Comparison of ENCODE assay signal across 25 cellular contexts in the genomic region with DNA sequence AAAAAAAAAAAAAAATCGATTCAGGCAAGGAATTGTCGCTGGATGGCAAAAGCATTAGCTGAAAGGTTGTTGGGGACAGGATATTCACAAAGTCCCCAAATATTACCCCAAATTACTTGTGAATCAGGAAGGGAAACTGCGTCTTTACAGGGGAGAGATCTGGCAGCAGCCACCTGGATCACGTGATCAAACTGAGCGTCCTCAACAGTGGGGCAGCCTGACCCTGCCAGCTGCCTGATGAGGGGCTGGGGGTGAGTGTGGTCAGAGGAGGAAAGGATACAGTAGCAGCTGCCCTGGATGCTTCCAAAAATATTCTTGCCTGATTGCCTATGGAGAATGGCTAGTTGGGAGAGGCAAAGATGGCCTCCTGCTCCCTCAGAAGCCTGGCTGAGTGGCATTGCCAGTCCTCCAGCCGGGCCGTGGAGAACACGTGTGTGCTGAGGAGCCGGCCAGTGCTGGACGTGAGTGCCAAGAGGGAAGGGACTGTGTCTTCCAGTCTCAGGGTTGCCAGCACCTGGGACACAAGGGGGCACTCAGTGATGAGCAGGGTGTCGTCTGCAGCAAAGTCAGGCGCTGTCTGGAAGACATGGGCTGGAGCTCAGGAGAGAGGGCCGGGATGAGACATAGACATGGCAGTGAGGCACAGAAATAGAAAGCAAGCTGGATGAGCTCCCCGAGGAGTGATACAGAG. TPM values are rescaled to one million over a fixed set of nuclear protein-coding genes. Genes with fewer than 3 reads are reported as not detected.
DNase-seq lines count a peak whose midpoint lies in the region; ATAC-seq, FAIRE-seq and TF ChIP-seq lines count a peak whose summit lies in the region.
"Had no signal": no experiment of that assay in that cellular context is flagged by ENCODE, and none has a peak within 500 bp of the region (broad histone marks: within the 10 kb centered on the region; RNA-seq: fewer than 3 reads in every experiment).

No MANE protein-coding gene starts in this region.

- TF ChIP-seq POLR2A in gastrocnemius medialis (IDR thresholded peaks at IDR 0.05): no peak

- in situ Hi-C loops in gastrocnemius medialis (cut with MboI; ENCODE audit: low sequenced_read_pairs in 4 of 4): no loop called here

- intact Hi-C loops in gastrocnemius medialis (cut with DNase I; ENCODE audit: low total_unique reads): no loop called here

- peaks cover 3% of the 10 kb centered on the region for H3K36me3 Mint-ChIP-seq in chondrocyte (ENCODE audit: low read depth)
- H3K36me3 Mint-ChIP-seq: immature natural killer cell; mesothelial cell of epicardium; natural killer cell treated with Interleukin-12 subunit alpha and Interleukin-12 subunit beta and Interleukin-15 and Interleukin-18, amount 100 ng/mL, for 72 hours had no signal

- no peaks in the 10 kb centered on the region for H3K27me3 ChIP-seq in gastrocnemius medialis
- H3K27me3 ChIP-seq: ascending aorta, Peyer's patch, SJSA1 had no signal

- ATAC-seq in gastrocnemius medialis (no peak), HG02610 (IDR thresholded peaks at IDR 0.05; ENCODE audit: unreplicated experiment) (no peak)
- ATAC-seq: natural killer cell treated with Interleukin-12 subunit alpha and Interleukin-12 subunit beta and Interleukin-15 and Interleukin-18, amount 100 ng/mL, for 72 hours; stimulated activated naive B cell treated with anti-CD40 and anti-IgM and Interleukin-4, amounts not matched to agents 10 μg/mL and 1 μg/mL and 100 μg/mL, for 72 hours had no signal

- peak overlapping the region in 3 of 4 donors; percentile 50 to 91 (median 57) for H3K27ac ChIP-seq in gastrocnemius medialis
- H3K27ac ChIP-seq: ascending aorta, epithelial cell of prostate, left ventricle myocardium inferior, Peyer's patch, SJSA1, skin epidermis had no signal

- peak; percentile 47 for FAIRE-seq in GM18507 (lab: Jason Lieb, UNC)
- FAIRE-seq: GM12892 had no signal

- H3K9me3 Mint-ChIP-seq in chondrocyte (ENCODE audit: low read depth): peaks cover 4% of the 10 kb centered on the region
- H3K9me3 Mint-ChIP-seq: immature natural killer cell; natural killer cell treated with Interleukin-12 subunit alpha and Interleukin-12 subunit beta and Interleukin-15 and Interleukin-18, amount 100 ng/mL, for 72 hours; stimulated activated naive B cell treated with anti-CD40 and anti-IgM and Interleukin-4, amounts not matched to agents 10 μg/mL and 1 μg/mL and 100 μg/mL, for 72 hours had no signal

- TF ChIP-seq CTCF in chondrocyte (IDR thresholded peaks at IDR 0.05): no peak
- TF ChIP-seq CTCF in gastrocnemius medialis (IDR thresholded peaks at IDR 0.05 in 4 of 5, conservative IDR thresholded peaks at IDR 0.05 in 1 of 5): no peak

- H3K27ac Mint-ChIP-seq in chondrocyte (ENCODE audit: unreplicated experiment): no peak overlapping the region
- H3K27ac Mint-ChIP-seq: mesothelial cell of epicardium; natural killer cell treated with Interleukin-12 subunit alpha and Interleukin-12 subunit beta and Interleukin-15 and Interleukin-18, amount 100 ng/mL, for 72 hours; stimulated activated naive B cell treated with anti-CD40 and anti-IgM and Interleukin-4, amounts not matched to agents 10 μg/mL and 1 μg/mL and 100 μg/mL, for 72 hours had no signal

- H3K27me3 Mint-ChIP-seq in chondrocyte (ENCODE audit: low read depth): no peaks in the 10 kb centered on the region
- H3K27me3 Mint-ChIP-seq: stimulated activated naive B cell treated with anti-CD40 and anti-IgM and Interleukin-4, amounts not matched to agents 10 μg/mL and 1 μg/mL and 100 μg/mL, for 72 hours had no signal

- no peak overlapping the region for H3K4me3 ChIP-seq in gastrocnemius medialis
- H3K4me3 ChIP-seq: ascending aorta, left ventricle myocardium inferior, Peyer's patch, SJSA1, skin epidermis had no signal

- H3K9me3 ChIP-seq in gastrocnemius medialis: no peaks in the 10 kb centered on the region
- H3K9me3 ChIP-seq: ascending aorta, left ventricle myocardium inferior, Peyer's patch, SJSA1 had no signal

- peaks cover 14% of the 10 kb centered on the region for H3K4me1 Mint-ChIP-seq in chondrocyte (ENCODE audit: low read depth)

- peaks cover 17 to 31% of the 10 kb centered on the region in 2 donors for H3K4me1 ChIP-seq in gastrocnemius medialis

- no peak for DNase-seq in GM18507 (ENCODE audit: extremely low spot score, insufficient read length, low read depth)
- DNase-seq in NCI-H69 (lab: John Stamatoyannopoulos, UW): peak; percentile 11
- peak; percentile 91 for DNase-seq in chondrocyte (ENCODE audit: low spot score)
- DNase-seq in gastrocnemius medialis: no peak
- DNase-seq in NOMO-1 treated with DMSO at 0.1 percent for 48 hours (lab: John Stamatoyannopoulos, UW; ENCODE audit: unreplicated experiment): no peak
- no peak for DNase-seq in NCI-H226
- DNase-seq: activated CD4-positive, alpha-beta T cell treated with anti-CD3 and anti-CD28 coated beads, Interleukin-2, amount 50 U/mL, for 48 hours; central memory CD4-positive, alpha-beta T cell; DMS79 treated with DMSO at 0.1 percent for 48 hours; immature natural killer cell; left ventricle myocardium inferior; NCI-H1092 treated with DMSO at 0.1 percent for 48 hours; NCI-H2029 treated with DMSO at 0.1 percent for 48 hours; Peyer's patch; stimulated activated CD4-positive, alpha-beta T cell treated with anti-CD3 and anti-CD28 coated beads, Interleukin-2, amount 100 ng/mL, for 24 hours; stimulated activated naive B cell treated with anti-CD40 and anti-IgM and Interleukin-4, amounts not matched to agents 10 μg/mL and 1 μg/mL and 100 μg/mL, for 72 hours; T-helper 2 cell had no signal

- H3K36me3 ChIP-seq in gastrocnemius medialis: no peaks in the 10 kb centered on the region
- H3K36me3 ChIP-seq: ascending aorta had no signal

- H3K4me3 Mint-ChIP-seq in chondrocyte (ENCODE audit: unreplicated experiment): no peak overlapping the region
- H3K4me3 Mint-ChIP-seq: immature natural killer cell; mesothelial cell of epicardium; natural killer cell treated with Interleukin-12 subunit alpha and Interleukin-12 subunit beta and Interleukin-15 and Interleukin-18, amount 100 ng/mL, for 72 hours; stimulated activated naive B cell treated with anti-CD40 and anti-IgM and Interleukin-4, amounts not matched to agents 10 μg/mL and 1 μg/mL and 100 μg/mL, for 72 hours had no signal

RNA-seq across cellular contexts. Expression of a gene that starts 3.0 kb away (rescaled TPM):
- 17.7 to 25.4 TPM (median 19.8 TPM) in 3 replicates for total RNA-seq in chondrocyte
- total RNA-seq in gastrocnemius medialis: 10 to 100 TPM; 26.0 to 72.5 (median 29.3) TPM

RNA-seq across cellular contexts. Expression of a gene that starts 4.4 kb away (rescaled TPM):
- total RNA-seq in chondrocyte: 20.8 to 21.2 TPM (median 20.8 TPM) in 3 replicates
- total RNA-seq in gastrocnemius medialis: 100 to 1,000 TPM in 1 of 4 donors, 10 to 100 TPM in 3; 54.6 to 116 (median 79.8) TPM

RNA-seq across cellular contexts. Expression of a gene that starts 8.4 kb away (rescaled TPM):
- 26.8 to 28.9 TPM (median 28.9 TPM) in 3 replicates for total RNA-seq in chondrocyte
- 10 to 100 TPM; 11.8 to 33.3 (median 21.0) TPM for total RNA-seq in gastrocnemius medialis

RNA-seq across cellular contexts. Expression of a gene that starts 24.0 kb away (rescaled TPM):
- total RNA-seq in chondrocyte: 187 to 212 TPM (median 205 TPM) in 3 replicates
- total RNA-seq in gastrocnemius medialis: 10 to 100 TPM in 1 of 4 donors, 1 to 10 TPM in 3; 1.2 to 10.7 (median 2.8) TPM

RNA-seq across cellular contexts. Expression of a gene that starts 34.0 kb away (rescaled TPM):
- total RNA-seq in chondrocyte (35.7 to 38.5 TPM (median 36.5 TPM) in 3 replicates), gastrocnemius medialis (10 to 100 TPM; 28.3 to 44.5 (median 37.8) TPM)

Comparison
In these comparisons a context has a peak if more than half of its experiments do, and no peak if none do; other contexts are left out.
1. DNase-seq: peak in NCI-H69 (single experiment) and chondrocyte (single experiment); none in GM18507 (single experiment), gastrocnemius medialis (0 of 2), NOMO-1 treated with DMSO at 0.1 percent for 48 hours (single experiment) and NCI-H226 (single experiment).